ENCODE assay signal across 25 cellular contexts in genomic region chr10:45135836-45136235, GRCh38.
DNase-seq lines count a peak whose midpoint lies in the region; ATAC-seq and TF ChIP-seq lines count a peak whose summit lies in the region.
"Had no signal": no experiment of that assay in that cellular context is flagged by ENCODE, and none has a peak within 500 bp of the region (broad histone marks: within the 10 kb centered on the region; RNA-seq: fewer than 3 reads in every experiment).

No MANE protein-coding gene starts in this region.

- ATAC-seq in T-cell (replicated peaks in 1 of 4), result no peak
- ATAC-seq: HCT116, Right ventricle myocardium inferior had no signal

- H3K4me3 ChIP-seq in ACC112 (ENCODE audit: low read depth, low read length) (no peak overlapping the region), Loucy (ENCODE audit: low read length, poor library complexity, severe bottlenecking) (peak overlapping the region; percentile 24)
- H3K4me3 ChIP-seq: BLaER1 treated with 17β-estradiol and CSF1 and Interleukin-3, amounts not matched to agents 10 nM and 100 nM; PC-9; SJSA1 had no signal

- H3K79me2 ChIP-seq in ACC112 (ENCODE audit: control insufficient read depth, insufficient read depth, low read length, unreplicated experiment), result no peaks in the 10 kb centered on the region
- H3K79me2 ChIP-seq in Loucy (ENCODE audit: insufficient read depth, low read length), result no peaks in the 10 kb centered on the region

- no peaks in the 10 kb centered on the region for H3K9me3 ChIP-seq in Loucy (ENCODE audit: insufficient read depth, low read depth, low read length)
- H3K9me3 ChIP-seq: BLaER1 treated with 17β-estradiol and CSF1 and Interleukin-3, amounts not matched to agents 10 nM and 100 nM; SJSA1 had no signal

- H3K27ac ChIP-seq in ACC112 (ENCODE audit: low read depth, low read length), result no peak overlapping the region
- H3K27ac ChIP-seq: BLaER1 treated with 17β-estradiol and CSF1 and Interleukin-3, amounts not matched to agents 10 nM and 100 nM; KMS-11; PC-9; SJSA1 had no signal

- H3K27ac Mint-ChIP-seq in nephron (peak overlapping the region; percentile 59 to 80 (median 72)), T-cell (no peak overlapping the region), mesothelial cell of epicardium (no peak overlapping the region)
- H3K27ac Mint-ChIP-seq: CD4-positive, alpha-beta T cell had no signal

- TF ChIP-seq CTCF in Loucy (conservative IDR thresholded peaks at IDR 0.05; ENCODE audit: low read length), result no peak
- TF ChIP-seq CTCF in nephron (IDR thresholded peaks at IDR 0.05; ENCODE audit: unreplicated experiment in 3 of 3), result no peak
- no peak for TF ChIP-seq CTCF in mesothelial cell of epicardium (IDR thresholded peaks at IDR 0.05; ENCODE audit: unreplicated experiment)

- no peaks in the 10 kb centered on the region for H3K9me2 ChIP-seq in Loucy (replicated peaks; ENCODE audit: low read depth, low read length)

- H2AFZ ChIP-seq in ACC112 (ENCODE audit: low read length, unreplicated experiment) (peak overlapping the region; percentile 67), Loucy (ENCODE audit: low read length) (peak overlapping the region; percentile 35; the same call in 1 of the 2 replicates)
- H2AFZ ChIP-seq: PC-9 had no signal

- CTCF ChIA-PET in T-cell (lab: Charles Lee), result no interaction called here

- H4K20me1 ChIP-seq in Loucy (ENCODE audit: insufficient read depth, low read length, poor library complexity, severe bottlenecking), result no peaks in the 10 kb centered on the region
- H4K20me1 ChIP-seq: BLaER1 treated with 17β-estradiol and CSF1 and Interleukin-3, amounts not matched to agents 10 nM and 100 nM had no signal

- H3K4me1 Mint-ChIP-seq in nephron (peaks cover 16% of the 10 kb centered on the region), T-cell (no peaks in the 10 kb centered on the region), mesothelial cell of epicardium (peaks cover 13% of the 10 kb centered on the region)

- POLR2A ChIA-PET in T-cell (lab: Charles Lee), result no interaction called here

- H3K9ac ChIP-seq in Loucy (ENCODE audit: low read depth, low read length, poor library complexity, severe bottlenecking), result no peak overlapping the region
- H3K9ac ChIP-seq: BLaER1 treated with 17β-estradiol and CSF1 and Interleukin-3, amounts not matched to agents 10 nM and 100 nM; KMS-11 had no signal

- peak overlapping the region; percentile 56 for H3K4me2 ChIP-seq in Loucy (ENCODE audit: low read depth, low read length, poor library complexity, severe bottlenecking)
- H3K4me2 ChIP-seq: BLaER1 treated with 17β-estradiol and CSF1 and Interleukin-3, amounts not matched to agents 10 nM and 100 nM; KMS-11; PC-9 had no signal

- no peaks in the 10 kb centered on the region for H3F3A ChIP-seq in Loucy (ENCODE audit: low read depth)

- peak; percentile 0 for DNase-seq in NCI-H510A treated with DMSO at 0.1 percent for 48 hours (lab: John Stamatoyannopoulos, UW)
- DNase-seq in NCI-H510A (lab: John Stamatoyannopoulos, UW), result no peak
- DNase-seq in T-cell, result no peak
- no peak for DNase-seq in mesothelial cell of epicardium (ENCODE audit: low spot score in 2 of 2, unreplicated experiment in 2 of 2)
- DNase-seq: AML-193; CD4-positive, alpha-beta T cell; DMS79; EL; GDM1; NCI-H1048; NCI-H1436; NCI-H187; NCI-H2107; NCI-H2227 treated with DMSO at 0.1 percent for 48 hours; NCI-H774; PC-9; T-helper 1 cell had no signal

- H3K36me3 ChIP-seq in ACC112 (ENCODE audit: insufficient read depth, low read length) (no peaks in the 10 kb centered on the region), Loucy (ENCODE audit: insufficient read depth, low read length) (no peaks in the 10 kb centered on the region)
- H3K36me3 ChIP-seq: BLaER1 treated with 17β-estradiol and CSF1 and Interleukin-3, amounts not matched to agents 10 nM and 100 nM; SJSA1 had no signal

- no peaks in the 10 kb centered on the region for H3K27me3 ChIP-seq in ACC112 (ENCODE audit: insufficient read depth, low read length)
- H3K27me3 ChIP-seq in Loucy (ENCODE audit: insufficient read depth, low read length, poor library complexity, severe bottlenecking), result no peaks in the 10 kb centered on the region
- H3K27me3 ChIP-seq: BLaER1 treated with 17β-estradiol and CSF1 and Interleukin-3, amounts not matched to agents 10 nM and 100 nM; SJSA1 had no signal

- no peaks in the 10 kb centered on the region for H3K36me3 Mint-ChIP-seq in nephron (ENCODE audit: low read depth)
- H3K36me3 Mint-ChIP-seq in T-cell, result no peaks in the 10 kb centered on the region
- no peaks in the 10 kb centered on the region for H3K36me3 Mint-ChIP-seq in mesothelial cell of epicardium

- H3K4me3 Mint-ChIP-seq in nephron, result peak overlapping the region in 2 of 3 experiments; percentile 16 to 17
- H3K4me3 Mint-ChIP-seq in T-cell, result no peak overlapping the region
- no peak overlapping the region for H3K4me3 Mint-ChIP-seq in mesothelial cell of epicardium
- H3K4me3 Mint-ChIP-seq: CD4-positive, alpha-beta T cell had no signal

- no peaks in the 10 kb centered on the region for H3K9me3 Mint-ChIP-seq in nephron
- no peaks in the 10 kb centered on the region for H3K9me3 Mint-ChIP-seq in T-cell
- H3K9me3 Mint-ChIP-seq in mesothelial cell of epicardium, result no peaks in the 10 kb centered on the region
- H3K9me3 Mint-ChIP-seq: CD4-positive, alpha-beta T cell had no signal

- no peaks in the 10 kb centered on the region for H3K4me1 ChIP-seq in ACC112 (ENCODE audit: control insufficient read depth, insufficient read depth, low read length, unreplicated experiment)
- peaks cover 4% of the 10 kb centered on the region for H3K4me1 ChIP-seq in Loucy (ENCODE audit: insufficient read depth, low read length, poor library complexity, severe bottlenecking)
- H3K4me1 ChIP-seq: BLaER1 treated with 17β-estradiol and CSF1 and Interleukin-3, amounts not matched to agents 10 nM and 100 nM; SJSA1 had no signal

- H3K27me3 Mint-ChIP-seq in nephron (ENCODE audit: low read depth), result no peaks in the 10 kb centered on the region
- peaks cover 0 to 2% of the 10 kb centered on the region in 2 donors for H3K27me3 Mint-ChIP-seq in T-cell
- H3K27me3 Mint-ChIP-seq in mesothelial cell of epicardium (ENCODE audit: low read depth), result peaks cover 3% of the 10 kb centered on the region

Comparison
In these comparisons a context has a peak if more than half of its experiments do, and no peak if none do; other contexts are left out.
1. H3K27ac Mint-ChIP-seq: peak in nephron (3 of 3); none in T-cell (0 of 2) and mesothelial cell of epicardium (single experiment).
2. H3K4me3 Mint-ChIP-seq: peak in nephron (2 of 3); none in T-cell (0 of 3) and mesothelial cell of epicardium (single experiment).